Comparison of ENCODE assay signal across 18 cellular contexts in genomic region chr2:175726213-175726612, GRCh38.
A peak's percentile ranks its signal among the peaks of the same experiment; 100 is the strongest.
DNase-seq lines count a peak whose midpoint lies in the region; ATAC-seq, FAIRE-seq and TF ChIP-seq lines count a peak whose summit lies in the region.
"Had no signal": no experiment of that assay in that cellular context is flagged by ENCODE, and none has a peak within 500 bp of the region (broad histone marks: within the 10 kb centered on the region; RNA-seq: fewer than 3 reads in every experiment).

No MANE protein-coding gene starts in this region.

- H3K4me1 ChIP-seq in smooth muscle cell (ENCODE audit: low read depth), result no peaks in the 10 kb centered on the region
- H3K4me1 ChIP-seq: upper lobe of right lung had no signal

- H3K4me2 ChIP-seq in smooth muscle cell, result peak overlapping the region; percentile 59
- H3K4me2 ChIP-seq: GM23338, hepatocyte had no signal

- no peaks in the 10 kb centered on the region for H4K20me1 ChIP-seq in smooth muscle cell (ENCODE audit: low read depth)

- H3K79me2 ChIP-seq in smooth muscle cell (ENCODE audit: low read depth), result no peaks in the 10 kb centered on the region
- H3K79me2 ChIP-seq: hepatocyte had no signal

- DNase-seq in DMS53 (lab: John Stamatoyannopoulos, UW) (peak; percentile 16), DMS53 treated with DMSO at 0.1 percent for 48 hours (lab: John Stamatoyannopoulos, UW; ENCODE audit: unreplicated experiment) (no peak), RCC 7860 (ENCODE audit: low spot score) (peak; percentile 6), dedifferentiated amniotic fluid mesenchymal stem cell (ENCODE audit: extremely low spot score) (peak; percentile 65), smooth muscle cell (lab: John Stamatoyannopoulos, UW; ENCODE audit: unreplicated experiment) (no peak)
- no peak for DNase-seq in effector CD4-positive, alpha-beta T cell
- DNase-seq: activated CD4-positive, alpha-beta T cell treated with anti-CD3 and anti-CD28 coated beads, Interleukin-2, amount 50 U/mL, for 48 hours; activated T-cell treated with anti-CD3 and anti-CD28 coated beads, Interleukin-2, amount 50 U/mL, for 4 hours; CD4-positive, alpha-beta memory T cell; MG63; NCI-H187 treated with DMSO at 0.1 percent for 48 hours; upper lobe of right lung had no signal

- H3K27me3 ChIP-seq in smooth muscle cell (ENCODE audit: low read depth), result no peaks in the 10 kb centered on the region
- H3K27me3 ChIP-seq: hepatocyte, MG63 had no signal

- H2AFZ ChIP-seq in smooth muscle cell (ENCODE audit: low read depth), result no peak overlapping the region
- H2AFZ ChIP-seq: GM23338, hepatocyte had no signal

- 11% methylated on average over 2 of the region's 2 CpGs for WGBS in smooth muscle cell (ENCODE audit: low lambda C conversion rate)

- no peak for TF ChIP-seq CTCF in smooth muscle cell (IDR thresholded peaks at IDR 0.05; ENCODE audit: borderline replicate concordance, insufficient read depth, poor library complexity, severe bottlenecking)

- H3F3A ChIP-seq in smooth muscle cell (ENCODE audit: low read depth), result no peaks in the 10 kb centered on the region

- FAIRE-seq in RCC 7860 (lab: Jason Lieb, UNC), result no peak

- H3K27ac ChIP-seq in smooth muscle cell (ENCODE audit: low read depth), result no peak overlapping the region
- H3K27ac ChIP-seq: 22Rv1, hepatocyte, upper lobe of right lung had no signal

- no peak overlapping the region for H3K9ac ChIP-seq in smooth muscle cell (ENCODE audit: low read depth)

- ATAC-seq in HG03432 (IDR thresholded peaks at IDR 0.05; ENCODE audit: unreplicated experiment) (no peak), GM18511 (IDR thresholded peaks at IDR 0.05; ENCODE audit: unreplicated experiment) (no peak)
- ATAC-seq: activated T-cell treated with anti-CD3 and anti-CD28 coated beads, Interleukin-2, amount 50 U/mL, for 4 hours; GM23338; SK-N-SH treated with all-trans-retinoic acid at 6 μM for 48 hours; upper lobe of right lung had no signal

- no peak overlapping the region for H3K4me3 ChIP-seq in smooth muscle cell
- H3K4me3 ChIP-seq: GM23338, hepatocyte, MG63, upper lobe of right lung had no signal

- no peaks in the 10 kb centered on the region for H3K36me3 ChIP-seq in smooth muscle cell (ENCODE audit: low read depth)
- H3K36me3 ChIP-seq: MG63, upper lobe of right lung had no signal

- peaks cover 3% of the 10 kb centered on the region for H3K9me3 ChIP-seq in smooth muscle cell (replicated peaks; ENCODE audit: low read depth)
- H3K9me3 ChIP-seq: upper lobe of right lung had no signal

Comparison
In these comparisons a context has a peak if more than half of its experiments do, and no peak if none do; other contexts are left out.
1. DNase-seq: peak in DMS53 (single experiment), RCC 7860 (single experiment) and dedifferentiated amniotic fluid mesenchymal stem cell (single experiment); none in DMS53 treated with DMSO at 0.1 percent for 48 hours (single experiment), smooth muscle cell (single experiment) and effector CD4-positive, alpha-beta T cell (single experiment).